In the genomic region with DNA sequence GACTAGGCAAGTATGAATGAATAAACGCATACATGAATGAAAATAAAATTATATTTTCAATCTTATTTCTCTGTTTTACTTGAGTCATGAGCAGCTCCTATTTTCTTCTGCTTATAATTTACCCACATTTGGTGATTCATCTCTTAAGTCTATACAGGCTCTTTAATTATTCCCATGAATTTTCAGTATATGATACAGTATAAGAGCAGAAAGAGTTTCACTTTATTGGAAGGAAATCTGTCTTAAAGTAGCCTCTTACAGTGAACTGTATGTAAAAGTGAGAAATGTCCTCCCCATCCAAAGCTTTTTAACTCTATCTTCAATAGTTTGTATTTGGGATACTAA, we compare ENCODE assay signal across 1 cellular context.
TF ChIP-seq lines count a peak whose summit lies in the region.

No MANE protein-coding gene starts in this region.

TF ChIP-seq in HepG2, 621 proteins besides CTCF, POLR2A, EP300 and RAD21:
- TF ChIP-seq HNRNPLL (IDR thresholded peaks at IDR 0.05; ENCODE audit: low read depth, low read length, poor library complexity, severe bottlenecking) (no peak), MIXL1 (CRISPR knock-in tag; IDR thresholded peaks at IDR 0.05) (no peak), REL (CRISPR knock-in tag; conservative IDR thresholded peaks at IDR 0.05) (no peak), TAF1 (CRISPR knock-in tag; IDR thresholded peaks at IDR 0.05) (no peak), ELF1 (CRISPR knock-in tag; IDR thresholded peaks at IDR 0.05) (no peak), ADNP (CRISPR knock-in tag; IDR thresholded peaks at IDR 0.05) (no peak)
- TF ChIP-seq, protein P1, sequence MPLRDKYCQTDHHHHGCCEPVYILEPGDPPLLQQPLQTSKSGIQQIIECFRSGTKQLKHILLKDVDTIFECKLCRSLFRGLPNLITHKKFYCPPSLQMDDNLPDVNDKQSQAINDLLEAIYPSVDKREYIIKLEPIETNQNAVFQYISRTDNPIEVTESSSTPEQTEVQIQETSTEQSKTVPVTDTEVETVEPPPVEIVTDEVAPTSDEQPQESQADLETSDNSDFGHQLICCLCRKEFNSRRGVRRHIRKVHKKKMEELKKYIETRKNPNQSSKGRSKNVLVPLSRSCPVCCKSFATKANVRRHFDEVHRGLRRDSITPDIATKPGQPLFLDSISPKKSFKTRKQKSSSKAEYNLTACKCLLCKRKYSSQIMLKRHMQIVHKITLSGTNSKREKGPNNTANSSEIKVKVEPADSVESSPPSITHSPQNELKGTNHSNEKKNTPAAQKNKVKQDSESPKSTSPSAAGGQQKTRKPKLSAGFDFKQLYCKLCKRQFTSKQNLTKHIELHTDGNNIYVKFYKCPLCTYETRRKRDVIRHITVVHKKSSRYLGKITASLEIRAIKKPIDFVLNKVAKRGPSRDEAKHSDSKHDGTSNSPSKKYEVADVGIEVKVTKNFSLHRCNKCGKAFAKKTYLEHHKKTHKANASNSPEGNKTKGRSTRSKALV (CRISPR knock-in tag; IDR thresholded peaks at IDR 0.05): no peak
TF ChIP-seq in HepG2: peak in this region for 0.
